13 cellular contexts compared by ENCODE assay signal in genomic region chr3:159805411-159805772, GRCh38. TPM values are rescaled to one million over a fixed set of nuclear protein-coding genes. Genes with fewer than 3 reads are reported as not detected.
DNase-seq lines count a peak whose midpoint lies in the region; ATAC-seq and TF ChIP-seq lines count a peak whose summit lies in the region.
"Had no signal": no experiment of that assay in that cellular context is flagged by ENCODE, and none has a peak within 500 bp of the region (broad histone marks: within the 10 kb centered on the region; RNA-seq: fewer than 3 reads in every experiment).

No MANE protein-coding gene starts in this region.

- no peaks in the 10 kb centered on the region for H3K27me3 ChIP-seq in stomach
- H3K27me3 ChIP-seq: breast epithelium, hepatocyte had no signal

- H3K27ac ChIP-seq in VCaP = no peak overlapping the region
- H3K27ac ChIP-seq in stomach = peak overlapping the region in 3 of 5 donors; percentile 5 to 74 (median 72)
- H3K27ac ChIP-seq: hepatocyte had no signal

- peaks cover 4 to 51% (median 29%) of the 10 kb centered on the region in 4 donors for H3K4me1 ChIP-seq in stomach
- H3K4me1 ChIP-seq: breast epithelium had no signal

- intact Hi-C loops in stomach (cut with DNase I; ENCODE audit: low total_unique reads) = loop anchor here (10.0 kb wide), 1 partner anchor 541 kb away; no protein-coding TSS in a partner anchor

- H3K9me3 ChIP-seq in stomach = no peaks in the 10 kb centered on the region
- H3K9me3 ChIP-seq: breast epithelium had no signal

- DNase-seq in stomach = no peak
- no peak for DNase-seq in COLO668 (lab: John Stamatoyannopoulos, UW; ENCODE audit: unreplicated experiment)
- no peak for DNase-seq in NCI-H69 (lab: John Stamatoyannopoulos, UW)
- no peak for DNase-seq in NAMALWA (ENCODE audit: low spot score)
- DNase-seq in pons (ENCODE audit: low spot score) = no peak
- DNase-seq: activated CD4-positive, alpha-beta T cell treated with anti-CD3 and anti-CD28 coated beads, Interleukin-2, amount 50 U/mL, for 4 hours; CD8-positive, alpha-beta T cell had no signal

- H3K36me3 ChIP-seq in stomach = no peaks in the 10 kb centered on the region
- H3K36me3 ChIP-seq: breast epithelium had no signal

- TF ChIP-seq CTCF in VCaP (conservative IDR thresholded peaks at IDR 0.05) (peak; percentile 56), stomach (IDR thresholded peaks at IDR 0.05) (peak in 1 of 7 experiments; percentile 2)

- no peak overlapping the region for H3K4me3 ChIP-seq in stomach
- H3K4me3 ChIP-seq: hepatocyte, skin epidermis had no signal

- 65 to 81% (median 72%) methylated on average over 1 of the region's 1 CpG for WGBS in stomach, 5 donors

- TF ChIP-seq POLR2A in stomach (IDR thresholded peaks at IDR 0.05) = no peak

- TF ChIP-seq EP300 in stomach (IDR thresholded peaks at IDR 0.05) = no peak

- ATAC-seq in GM19395 (IDR thresholded peaks at IDR 0.05; ENCODE audit: unreplicated experiment) (peak; percentile 18), HG02885 (IDR thresholded peaks at IDR 0.05; ENCODE audit: poor library complexity, unreplicated experiment) (peak; percentile 5)
- ATAC-seq: CD8-positive, alpha-beta T cell had no signal

RNA-seq across cellular contexts. Expression of gene SCHIP1, which starts 34.3 kb away (rescaled TPM):
- 10 to 100 TPM in 2 of 5 donors, 1 to 10 TPM in 1, not detected in 2; 7.1 to 21.0 (median 18.7) TPM for total RNA-seq in stomach
- 1 to 10 TPM; 1.2 to 8.9 (median 1.7) TPM for polyA plus RNA-seq in stomach
- total RNA-seq: CD8-positive, alpha-beta T cell had no signal
